ENCODE assay signal across 11 cellular contexts in genomic region chr7:83467493-83467892, GRCh38.
A peak's percentile ranks its signal among the peaks of the same experiment; 100 is the strongest.
DNase-seq lines count a peak whose midpoint lies in the region; ATAC-seq, FAIRE-seq and TF ChIP-seq lines count a peak whose summit lies in the region.
"Had no signal": no experiment of that assay in that cellular context is flagged by ENCODE, and none has a peak within 500 bp of the region (broad histone marks: within the 10 kb centered on the region; RNA-seq: fewer than 3 reads in every experiment).

No MANE protein-coding gene starts in this region.

- H2AK5ac ChIP-seq in mesendoderm (ENCODE audit: low read length), result no peak overlapping the region

- no peaks in the 10 kb centered on the region for H3K79me1 ChIP-seq in mesendoderm (ENCODE audit: low read length)

- SMC1A ChIA-PET in GM12878 (lab: Charles Lee; ENCODE audit: uncharacterized antibody, unreplicated experiment), result interaction anchor here (1.0 to 1.6 kb wide), 5 partner anchors 9 to 75 kb away, joined by 3 to 4 read pairs (median 3); no protein-coding TSS in a partner anchor

- no peak overlapping the region for H2BK120ac ChIP-seq in mesendoderm (ENCODE audit: low read depth, low read length)

- CTCF ChIA-PET in GM12878 (lab: Yijun Ruan, JAX) (interaction anchor here (1.0 kb wide), 1 partner anchor 46 kb away, joined by 4 read pairs; no protein-coding TSS in a partner anchor), Caco-2 (lab: Charles Lee) (no interaction called here)

- H3K27ac ChIP-seq in GM23338 (ENCODE audit: low read depth) (peak overlapping the region; percentile 94), HUES64 (ENCODE audit: low read depth, low read length) (peak overlapping the region; percentile 57; the same call in 1 of the 2 replicates), GM12878 (ENCODE audit: control insufficient read depth, insufficient read depth) (no peak overlapping the region), mesendoderm (ENCODE audit: low read depth, low read length) (no peak overlapping the region)

- peak overlapping the region; percentile 92 for H3K27ac Mint-ChIP-seq in GM23338
- no peak overlapping the region for H3K27ac Mint-ChIP-seq in endothelial cell (ENCODE audit: unreplicated experiment)
- no peak overlapping the region for H3K27ac Mint-ChIP-seq in Caco-2 (ENCODE audit: unreplicated experiment)
- H3K27ac Mint-ChIP-seq: B cell; CD4-positive, alpha-beta T cell had no signal

- no peak overlapping the region for H3K4me3 ChIP-seq in GM23338
- H3K4me3 ChIP-seq in HUES64 (ENCODE audit: low read length), result no peak overlapping the region
- H3K4me3 ChIP-seq in GM12878, result no peak overlapping the region
- no peak overlapping the region for H3K4me3 ChIP-seq in mesendoderm (ENCODE audit: low read length)
- H3K4me3 ChIP-seq in Caco-2 (ENCODE audit: low read depth, low read length), result no peak overlapping the region

- H2BK5ac ChIP-seq in mesendoderm (ENCODE audit: low read length), result no peak overlapping the region

- H3K9me3 ChIP-seq in HUES64 (ENCODE audit: insufficient read depth, low read depth, low read length) (no peaks in the 10 kb centered on the region), GM12878 (replicated peaks; ENCODE audit: control insufficient read depth, insufficient read depth, low read length) (no peaks in the 10 kb centered on the region), Caco-2 (no peaks in the 10 kb centered on the region)

- no peak for TF ChIP-seq RAD21 in GM12878 (IDR thresholded peaks at IDR 0.05; ENCODE audit: insufficient read depth, low read depth, low read length)

- H4K20me1 ChIP-seq in GM23338 (replicated peaks; ENCODE audit: insufficient read depth) (no peaks in the 10 kb centered on the region), GM12878 (ENCODE audit: control insufficient read depth, insufficient read depth) (no peaks in the 10 kb centered on the region)

- no peak overlapping the region for H4K8ac ChIP-seq in mesendoderm (ENCODE audit: low read depth, low read length)

- H3K36me3 Mint-ChIP-seq in GM23338 (ENCODE audit: low read depth) (peaks cover 47% of the 10 kb centered on the region), endothelial cell (ENCODE audit: low read depth, unreplicated experiment) (no peaks in the 10 kb centered on the region), Caco-2 (ENCODE audit: insufficient read depth, unreplicated experiment) (no peaks in the 10 kb centered on the region)

- H3K4me2 ChIP-seq in GM23338, result no peak overlapping the region
- no peak overlapping the region for H3K4me2 ChIP-seq in GM12878 (ENCODE audit: control insufficient read depth, insufficient read depth)
- no peak overlapping the region for H3K4me2 ChIP-seq in mesendoderm (ENCODE audit: low read length)

- H3K4ac ChIP-seq in mesendoderm (ENCODE audit: low read depth, low read length), result no peak overlapping the region

- no peak overlapping the region for H3K56ac ChIP-seq in mesendoderm (ENCODE audit: low read length)

- peaks cover 4% of the 10 kb centered on the region for H3K79me2 ChIP-seq in GM23338 (replicated peaks; ENCODE audit: insufficient read depth)
- H3K79me2 ChIP-seq in GM12878 (ENCODE audit: control insufficient read depth, insufficient read depth, low read length), result no peaks in the 10 kb centered on the region
- no peaks in the 10 kb centered on the region for H3K79me2 ChIP-seq in mesendoderm (ENCODE audit: control insufficient read depth, insufficient read depth, low read length)

- intact Hi-C loops in GM12878 (cut with micrococcal nuclease; ENCODE audit: unreplicated experiment) (no loop called here), Caco-2 (cut with micrococcal nuclease; ENCODE audit: unreplicated experiment) (no loop called here)

- TF ChIP-seq EP300 in GM12878 (IDR thresholded peaks at IDR 0.05; ENCODE audit: borderline replicate concordance in 1 of 2, control insufficient read depth in 1 of 2, low read depth in 2 of 2, low read length in 2 of 2), result no peak

- TF ChIP-seq CTCF in GM23338 (conservative IDR thresholded peaks at IDR 0.05; ENCODE audit: low read depth in 2 of 2) (no peak), GM12878 (IDR thresholded peaks at IDR 0.05 in 2 of 3, conservative IDR thresholded peaks at IDR 0.05 in 1 of 3; ENCODE audit: control insufficient read depth in 2 of 3, extremely low read depth in 1 of 3, insufficient read depth in 1 of 3, low read depth in 3 of 3, low read length in 3 of 3) (no peak), endothelial cell (IDR thresholded peaks at IDR 0.05; ENCODE audit: unreplicated experiment) (no peak), Caco-2 (IDR thresholded peaks at IDR 0.05; ENCODE audit: insufficient read depth in 1 of 2, low read depth in 1 of 2, low read length in 1 of 2, severe bottlenecking in 1 of 2, unreplicated experiment in 1 of 2) (no peak)

- H3K9ac ChIP-seq in HUES64 (ENCODE audit: low read depth, low read length), result no peak overlapping the region
- H3K9ac ChIP-seq in GM12878 (ENCODE audit: control insufficient read depth, insufficient read depth, low read length), result no peak overlapping the region
- H3K9ac ChIP-seq in mesendoderm (ENCODE audit: low read length), result no peak overlapping the region

- H3K9me2 ChIP-seq in GM23338 (ENCODE audit: insufficient read depth), result no peaks in the 10 kb centered on the region

- H2AFZ ChIP-seq in GM23338 (no peak overlapping the region), GM12878 (ENCODE audit: control insufficient read depth, low read depth, low read length) (no peak overlapping the region)

- no peak overlapping the region for H2BK15ac ChIP-seq in mesendoderm (replicated peaks; ENCODE audit: low read depth)

- H3K27me3 ChIP-seq in GM23338 (ENCODE audit: insufficient read depth) (no peaks in the 10 kb centered on the region), HUES64 (ENCODE audit: insufficient read depth, low read length) (no peaks in the 10 kb centered on the region), GM12878 (replicated peaks in 1 of 2; ENCODE audit: control insufficient read depth in 2 of 2, insufficient read depth in 2 of 2, low read length in 1 of 2) (no peaks in the 10 kb centered on the region), mesendoderm (ENCODE audit: insufficient read depth, low read length, poor library complexity) (no peaks in the 10 kb centered on the region), Caco-2 (replicated peaks; ENCODE audit: control insufficient read depth, insufficient read depth, low read length) (no peaks in the 10 kb centered on the region)

- TF ChIP-seq POLR2A in GM12878 (IDR thresholded peaks at IDR 0.05; ENCODE audit: low read depth, low read length), result no peak

- H4K5ac ChIP-seq in mesendoderm (ENCODE audit: low read length), result no peak overlapping the region

- DNase-seq in GM23338 (ENCODE audit: low spot score) (peak; percentile 45), GM12878 (ENCODE audit: low read depth, low spot score) (no peak), mesendoderm (peak; percentile 40), endothelial cell (ENCODE audit: low spot score) (no peak), Caco-2 (no peak)
- no peak for DNase-seq in activated naive CD4-positive, alpha-beta T cell (lab: John Stamatoyannopoulos, UW)
- DNase-seq: CD4-positive, alpha-beta T cell; H7 had no signal

- ATAC-seq in GM23338, result no peak
- no peak for ATAC-seq in GM12878

- peaks cover 40% of the 10 kb centered on the region for H3K4me1 Mint-ChIP-seq in GM23338
- no peaks in the 10 kb centered on the region for H3K4me1 Mint-ChIP-seq in endothelial cell (ENCODE audit: unreplicated experiment)
- H3K4me1 Mint-ChIP-seq in Caco-2 (ENCODE audit: low read depth, unreplicated experiment), result no peaks in the 10 kb centered on the region
- H3K4me1 Mint-ChIP-seq: B cell had no signal

- no peak overlapping the region for H3K18ac ChIP-seq in mesendoderm (ENCODE audit: low read length)

- H3K9me3 Mint-ChIP-seq in GM23338 (no peaks in the 10 kb centered on the region), endothelial cell (ENCODE audit: unreplicated experiment) (no peaks in the 10 kb centered on the region), Caco-2 (ENCODE audit: unreplicated experiment) (no peaks in the 10 kb centered on the region)

- H3K27me3 Mint-ChIP-seq in GM23338 (ENCODE audit: insufficient read depth, low read depth, poor library complexity), result peaks cover 27% of the 10 kb centered on the region
- no peaks in the 10 kb centered on the region for H3K27me3 Mint-ChIP-seq in endothelial cell (ENCODE audit: unreplicated experiment)
- H3K27me3 Mint-ChIP-seq in Caco-2 (ENCODE audit: insufficient read depth, unreplicated experiment), result no peaks in the 10 kb centered on the region
- H3K27me3 Mint-ChIP-seq: B cell; CD4-positive, alpha-beta T cell had no signal

- in situ Hi-C loops in GM12878 (cut with MboI), result no loop called here

- H3K4me1 ChIP-seq in GM23338 (ENCODE audit: insufficient read depth) (peaks cover 31% of the 10 kb centered on the region), HUES64 (ENCODE audit: insufficient read depth, low read length) (peaks cover 30% of the 10 kb centered on the region), GM12878 (ENCODE audit: control insufficient read depth, insufficient read depth, low read length) (no peaks in the 10 kb centered on the region), mesendoderm (ENCODE audit: control insufficient read depth, low read depth, low read length) (no peaks in the 10 kb centered on the region), Caco-2 (no peaks in the 10 kb centered on the region)

- peaks cover 9% of the 10 kb centered on the region for H3F3A ChIP-seq in GM23338 (replicated peaks; ENCODE audit: low read depth)

- H3K23ac ChIP-seq in mesendoderm (ENCODE audit: low read length), result no peak overlapping the region

- POLR2A ChIA-PET in GM12878 (lab: Charles Lee), result interaction anchor here (1.5 kb wide), 1 partner anchor 19 kb away, joined by 4 read pairs; no protein-coding TSS in a partner anchor
- POLR2A ChIA-PET in Caco-2 (lab: Charles Lee), result no interaction called here

- H3K4me3 Mint-ChIP-seq in GM23338, result 0 out of 3 replicates have a peak overlapping the region, but pooled peaks have one; percentile 40
- no peak overlapping the region for H3K4me3 Mint-ChIP-seq in endothelial cell (ENCODE audit: unreplicated experiment)
- H3K4me3 Mint-ChIP-seq in Caco-2 (ENCODE audit: unreplicated experiment), result no peak overlapping the region
- H3K4me3 Mint-ChIP-seq: B cell; CD4-positive, alpha-beta T cell had no signal

- BruUV-seq in GM12878 (replicated peaks; lab: Mats Ljungman, UMichigan) (no TSS peak), Caco-2 (replicated peaks; lab: Mats Ljungman, UMichigan) (no TSS peak)

- H3K36me3 ChIP-seq in GM23338 (ENCODE audit: insufficient read depth) (no peaks in the 10 kb centered on the region), HUES64 (ENCODE audit: insufficient read depth, low read length) (peaks cover 36% of the 10 kb centered on the region), GM12878 (ENCODE audit: control insufficient read depth in 2 of 2, insufficient read depth in 2 of 2, low read length in 1 of 2) (no peaks in the 10 kb centered on the region), mesendoderm (ENCODE audit: control insufficient read depth, insufficient read depth, low read length) (no peaks in the 10 kb centered on the region), Caco-2 (ENCODE audit: control insufficient read depth, insufficient read depth, low read length) (no peaks in the 10 kb centered on the region)

- 86% methylated on average over 4 of the region's 4 CpGs for whole genome bisulfite sequencing in HUES64
- 60% methylated on average over 4 of the region's 4 CpGs for WGBS in GM12878 (ENCODE audit: insufficient coverage, insufficient replicate concordance, low lambda C conversion rate, missing lambda C conversion rate)
- WGBS in mesendoderm (ENCODE audit: extremely low coverage, insufficient coverage, low lambda C conversion rate), result no CpG with 5 or more reads among the region's 4 CpGs

- FAIRE-seq in GM12878 (lab: Jason Lieb, UNC), result no peak
- FAIRE-seq: GM12892 had no signal

- RAD21 ChIA-PET in GM12878 (lab: Charles Lee; ENCODE audit: unreplicated experiment), result interaction anchor here (0.7 to 1.5 kb wide), 2 partner anchors 22 to 43 kb away, joined by 3 to 4 read pairs; no protein-coding TSS in a partner anchor

Comparison
In these comparisons a context has a peak if more than half of its experiments do, and no peak if none do; other contexts are left out.
1. DNase-seq: peak in GM23338 (single experiment) and mesendoderm (single experiment); none in GM12878 (single experiment), endothelial cell (single experiment), activated naive CD4-positive, alpha-beta T cell (0 of 4) and Caco-2 (0 of 2).
2. H3K27ac ChIP-seq: peak in GM23338 (single experiment) and HUES64 (single experiment); none in GM12878 (single experiment) and mesendoderm (single experiment).